Comparison of ENCODE assay signal across 9 cellular contexts in the genomic region with DNA sequence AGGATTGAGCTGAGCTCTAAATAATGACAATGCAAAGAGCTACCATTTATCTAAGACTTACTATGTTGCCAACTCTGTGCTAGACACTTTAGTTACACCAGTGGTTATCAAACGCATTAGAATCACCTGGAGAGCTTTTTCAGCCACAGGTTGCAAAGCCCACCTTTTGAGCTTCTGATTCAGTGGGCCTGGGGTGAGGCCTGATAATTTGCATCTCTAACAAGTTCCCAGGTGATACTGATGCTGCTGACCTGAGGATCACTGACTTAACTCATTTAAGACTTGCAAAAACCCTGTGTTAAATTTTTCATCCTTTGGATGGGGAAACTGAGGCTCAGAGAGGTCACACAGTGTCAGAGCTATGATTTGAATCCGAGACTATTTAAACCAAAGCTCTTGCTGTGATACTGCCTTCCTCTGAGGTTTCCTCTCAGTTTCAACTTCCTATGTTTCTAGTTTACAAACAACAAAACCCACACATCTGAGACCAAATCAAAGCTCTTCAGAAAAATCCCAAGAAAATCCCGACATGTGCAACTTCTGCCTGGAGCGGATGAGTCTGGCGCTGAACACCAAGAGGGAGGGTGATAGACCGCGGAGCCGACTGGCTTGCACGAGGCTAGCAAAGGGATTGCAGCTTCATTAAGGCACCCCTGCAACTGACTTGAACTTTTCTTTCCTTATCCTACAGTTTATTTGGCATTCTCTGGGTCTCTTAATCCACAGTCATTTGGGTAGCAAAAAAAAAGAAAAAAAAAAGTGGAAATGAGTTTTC.
A peak's percentile ranks its signal among the peaks of the same experiment; 100 is the strongest.
DNase-seq lines count a peak whose midpoint lies in the region; ATAC-seq and TF ChIP-seq lines count a peak whose summit lies in the region.
"Had no signal": no experiment of that assay in that cellular context is flagged by ENCODE, and none has a peak within 500 bp of the region (broad histone marks: within the 10 kb centered on the region; RNA-seq: fewer than 3 reads in every experiment).

No MANE protein-coding gene starts in this region.

- no peak for TF ChIP-seq POLR2A in spleen (IDR thresholded peaks at IDR 0.05)

- ATAC-seq in GM18873 (IDR thresholded peaks at IDR 0.05; ENCODE audit: low FRiP score, unreplicated experiment): no peak

- H3K36me3 ChIP-seq in adipocyte (ENCODE audit: control insufficient read depth, insufficient read depth, low read length, severe bottlenecking) (no peaks in the 10 kb centered on the region), iPS-18a (ENCODE audit: control insufficient read depth, low read depth, low read length) (no peaks in the 10 kb centered on the region), spleen (no peaks in the 10 kb centered on the region)

- no peaks in the 10 kb centered on the region for H3K27me3 ChIP-seq in adipocyte (replicated peaks; ENCODE audit: control insufficient read depth, insufficient read depth, low read length)
- H3K27me3 ChIP-seq in iPS-18a (ENCODE audit: control insufficient read depth, insufficient read depth, low read length): no peaks in the 10 kb centered on the region
- no peaks in the 10 kb centered on the region for H3K27me3 ChIP-seq in spleen (replicated peaks in 1 of 7)

- H3K4me3 ChIP-seq in adipocyte (ENCODE audit: low read length): peak overlapping the region; percentile 79
- H3K4me3 ChIP-seq in iPS-18a (ENCODE audit: low read length): peak overlapping the region; percentile 4
- H3K4me3 ChIP-seq in spleen: peak overlapping the region in 6 of 8 donors; percentile 6 to 51 (median 18)

- H3K9ac ChIP-seq in adipocyte (ENCODE audit: low read length) (peak overlapping the region; percentile 55), iPS-18a (ENCODE audit: low read length) (no peak overlapping the region)

- H3K27ac ChIP-seq in iPS-18a (ENCODE audit: low read length) (no peak overlapping the region), spleen (peak overlapping the region in 6 of 8 donors; percentile 29 to 68 (median 46))

- H3K4me1 ChIP-seq in adipocyte (ENCODE audit: control insufficient read depth, insufficient read depth, low read length) (peaks cover 11% of the 10 kb centered on the region), iPS-18a (ENCODE audit: control insufficient read depth, low read depth, low read length) (peaks cover 16% of the 10 kb centered on the region), spleen (peaks cover 6 to 23% (median 16%) of the 10 kb centered on the region in 6 donors)

- intact Hi-C loops in spleen (cut with DNase I; ENCODE audit: low total_unique reads): no loop called here

- WGBS in spleen, 5 donors: 16 to 31% (median 22%) methylated on average over 9 of the region's 9 CpGs

- H3K9me3 ChIP-seq in adipocyte (ENCODE audit: control insufficient read depth, low read length): no peaks in the 10 kb centered on the region
- H3K9me3 ChIP-seq in iPS-18a (ENCODE audit: control insufficient read depth, low read depth, low read length): no peaks in the 10 kb centered on the region
- no peaks in the 10 kb centered on the region for H3K9me3 ChIP-seq in spleen

- DNase-seq in H4 (ENCODE audit: low spot score): peak; percentile 70
- DNase-seq in adipocyte (ENCODE audit: low read depth): peak; percentile 55
- no peak for DNase-seq in spleen
- DNase-seq in stimulated activated naive CD4-positive, alpha-beta T cell (lab: John Stamatoyannopoulos, UW): no peak
- DNase-seq in NCI-H2081 treated with DMSO at 0.1 percent for 48 hours (lab: John Stamatoyannopoulos, UW): no peak
- no peak for DNase-seq in activated T-cell treated with anti-CD3 and anti-CD28 coated beads for 4 hours
- DNase-seq: NCI-H187 had no signal

- TF ChIP-seq CTCF in spleen (IDR thresholded peaks at IDR 0.05 in 8 of 11, conservative IDR thresholded peaks at IDR 0.05 in 3 of 11): no peak

Comparison
In these comparisons a context has a peak if more than half of its experiments do, and no peak if none do; other contexts are left out.
1. DNase-seq: peak in H4 (single experiment) and adipocyte (single experiment); none in spleen (single experiment), stimulated activated naive CD4-positive, alpha-beta T cell (0 of 6), NCI-H2081 treated with DMSO at 0.1 percent for 48 hours (single experiment) and activated T-cell treated with anti-CD3 and anti-CD28 coated beads for 4 hours (single experiment).
2. H3K4me3 ChIP-seq: peak in every context shown above with its lines; median percentile 79 in adipocyte; 18 in spleen; 4 in iPS-18a.